Comparison of ENCODE assay signal across 13 cellular contexts in genomic region chr5:1827410-1828397, GRCh38. TPM values are rescaled to one million over a fixed set of nuclear protein-coding genes. Genes with fewer than 3 reads are reported as not detected.
DNase-seq lines count a peak whose midpoint lies in the region; ATAC-seq and TF ChIP-seq lines count a peak whose summit lies in the region.
"Had no signal": no experiment of that assay in that cellular context is flagged by ENCODE, and none has a peak within 500 bp of the region (broad histone marks: within the 10 kb centered on the region; RNA-seq: fewer than 3 reads in every experiment).

No MANE protein-coding gene starts in this region.

- DNase-seq in stimulated activated CD4-positive, alpha-beta T cell treated with anti-CD3 and anti-CD28 coated beads, Interleukin-4, amount 100 ng/mL, for 1 hour = peak; percentile 17
- no peak for DNase-seq in stimulated activated CD4-positive, alpha-beta T cell treated with anti-CD3 and anti-CD28 coated beads, Interleukin-4, amount 100 ng/mL, for 4 hours
- DNase-seq in activated CD4-positive, alpha-beta T cell treated with anti-CD3 and anti-CD28 coated beads, Interleukin-2, amount 10 ng/mL, durations not matched to agents 7 days and 5 days = peak; percentile 26
- DNase-seq in iPS-NIHi7 (ENCODE audit: extremely low spot score) (peak; percentile 67), foreskin melanocyte (no peak), HFFc6 (no peak)
- DNase-seq: IMR-90, NCI-H82 had no signal

- no peak for TF ChIP-seq CTCF in HFFc6 (IDR thresholded peaks at IDR 0.05)

- no peak overlapping the region for H3K4me3 Mint-ChIP-seq in activated CD4-positive, alpha-beta T cell treated with anti-CD3 and anti-CD28 coated beads, Interleukin-2, amount 10 ng/mL, durations not matched to agents 7 days and 5 days
- no peak overlapping the region for H3K4me3 Mint-ChIP-seq in HFFc6

- ATAC-seq in HG02884 (IDR thresholded peaks at IDR 0.05; ENCODE audit: unreplicated experiment) (no peak), HG03045 (IDR thresholded peaks at IDR 0.05; ENCODE audit: unreplicated experiment) (no peak)
- ATAC-seq: esophagus mucosa had no signal

- POLR2A ChIA-PET in activated CD4-positive, alpha-beta T cell treated with anti-CD3 and anti-CD28 coated beads, Interleukin-2, amount 10 ng/mL, durations not matched to agents 7 days and 5 days (lab: Charles Lee) = no interaction called here

- H3K27ac Mint-ChIP-seq in activated CD4-positive, alpha-beta T cell treated with anti-CD3 and anti-CD28 coated beads, Interleukin-2, amount 10 ng/mL, durations not matched to agents 7 days and 5 days = no peak overlapping the region
- no peak overlapping the region for H3K27ac Mint-ChIP-seq in HFFc6

- CTCF ChIA-PET in activated CD4-positive, alpha-beta T cell treated with anti-CD3 and anti-CD28 coated beads, Interleukin-2, amount 10 ng/mL, durations not matched to agents 7 days and 5 days (lab: Charles Lee) = interaction anchor here (1.6 kb wide), 1 partner anchor 64 kb away, joined by 3 read pairs; no protein-coding TSS in a partner anchor

- H3K36me3 Mint-ChIP-seq in activated CD4-positive, alpha-beta T cell treated with anti-CD3 and anti-CD28 coated beads, Interleukin-2, amount 10 ng/mL, durations not matched to agents 7 days and 5 days (ENCODE audit: low read depth) = no peaks in the 10 kb centered on the region
- peaks cover 17% of the 10 kb centered on the region for H3K36me3 Mint-ChIP-seq in HFFc6 (ENCODE audit: low read depth)

- no peaks in the 10 kb centered on the region for H3K4me1 Mint-ChIP-seq in activated CD4-positive, alpha-beta T cell treated with anti-CD3 and anti-CD28 coated beads, Interleukin-2, amount 10 ng/mL, durations not matched to agents 7 days and 5 days
- peaks cover 9% of the 10 kb centered on the region; the same call in 1 of the 2 replicates for H3K4me1 Mint-ChIP-seq in HFFc6 (ENCODE audit: low read depth)

- no peaks in the 10 kb centered on the region for H3K27me3 Mint-ChIP-seq in activated CD4-positive, alpha-beta T cell treated with anti-CD3 and anti-CD28 coated beads, Interleukin-2, amount 10 ng/mL, durations not matched to agents 7 days and 5 days
- H3K27me3 Mint-ChIP-seq in HFFc6 (ENCODE audit: insufficient read depth) = peaks cover 8% of the 10 kb centered on the region

- H3K9me3 Mint-ChIP-seq in activated CD4-positive, alpha-beta T cell treated with anti-CD3 and anti-CD28 coated beads, Interleukin-2, amount 10 ng/mL, durations not matched to agents 7 days and 5 days = no peaks in the 10 kb centered on the region
- H3K9me3 Mint-ChIP-seq in HFFc6 = no peaks in the 10 kb centered on the region

RNA-seq across cellular contexts. Expression of gene NDUFS6, which starts 26.5 kb away (rescaled TPM):
- 10 to 100 TPM; 20.8 to 31.7 TPM for total RNA-seq in activated CD4-positive, alpha-beta T cell treated with anti-CD3 and anti-CD28 coated beads, Interleukin-2, amount 10 ng/mL, durations not matched to agents 7 days and 5 days
- 10 to 100 TPM; 33.7 to 55.7 (median 46.2) TPM for total RNA-seq in HFFc6 (2021; fragmentation: NEBNext Ultra II Directional; extraction: Animal tissue kit (Norgen Biotek cat#: 25700))

RNA-seq across cellular contexts. Expression of gene MRPL36, which starts 28.1 kb away (rescaled TPM):
- total RNA-seq in activated CD4-positive, alpha-beta T cell treated with anti-CD3 and anti-CD28 coated beads, Interleukin-2, amount 10 ng/mL, durations not matched to agents 7 days and 5 days = 10 to 100 TPM; 41.5 to 46.9 TPM
- 10 to 100 TPM; 67.8 to 87.1 (median 74.9) TPM for total RNA-seq in HFFc6 (2021; fragmentation: NEBNext Ultra II Directional; extraction: Animal tissue kit (Norgen Biotek cat#: 25700))

RNA-seq across cellular contexts. Expression of gene IRX4, which starts 55.0 kb away (rescaled TPM):
- not detected for total RNA-seq in activated CD4-positive, alpha-beta T cell treated with anti-CD3 and anti-CD28 coated beads, Interleukin-2, amount 10 ng/mL, durations not matched to agents 7 days and 5 days
- total RNA-seq in HFFc6 (2021; fragmentation: NEBNext Ultra II Directional; extraction: Animal tissue kit (Norgen Biotek cat#: 25700)) = not detected
- total RNA-seq: aorta, IMR-90, lung had no signal

Comparison
In these comparisons a context has a peak if more than half of its experiments do, and no peak if none do; other contexts are left out.
1. DNase-seq: peak in stimulated activated CD4-positive, alpha-beta T cell treated with anti-CD3 and anti-CD28 coated beads, Interleukin-4, amount 100 ng/mL, for 1 hour (single experiment), activated CD4-positive, alpha-beta T cell treated with anti-CD3 and anti-CD28 coated beads, Interleukin-2, amount 10 ng/mL, durations not matched to agents 7 days and 5 days (single experiment) and iPS-NIHi7 (single experiment); none in stimulated activated CD4-positive, alpha-beta T cell treated with anti-CD3 and anti-CD28 coated beads, Interleukin-4, amount 100 ng/mL, for 4 hours (0 of 2), foreskin melanocyte (single experiment) and HFFc6 (single experiment).